ENCODE assay signal across 16 cellular contexts in the genomic region with DNA sequence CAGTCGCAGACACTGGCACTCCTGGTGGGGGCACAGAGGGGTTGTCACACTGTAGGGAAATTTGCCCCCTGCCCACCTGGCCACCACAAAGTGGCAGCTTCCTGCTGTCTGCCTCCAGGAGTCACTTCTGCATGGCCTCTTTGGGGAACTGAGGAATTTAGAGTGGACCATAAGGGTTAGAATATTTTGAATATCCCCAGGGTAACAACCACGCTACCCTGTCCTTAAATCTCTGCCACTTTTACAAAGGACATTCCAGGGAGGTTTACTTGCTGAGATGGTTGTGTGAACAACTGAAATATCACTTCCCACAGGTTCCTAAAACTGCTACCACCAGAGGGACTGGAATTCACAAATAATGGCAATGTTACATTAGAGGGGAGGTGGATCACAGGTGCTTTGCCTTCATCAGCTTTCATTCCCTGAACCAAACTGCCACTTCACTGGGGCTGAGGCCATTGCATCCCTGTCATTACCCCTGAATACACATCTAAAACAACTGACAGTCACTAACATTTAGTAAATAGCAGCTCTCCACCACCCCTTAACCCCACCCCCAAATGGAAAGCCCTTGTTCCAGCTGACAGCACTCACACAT.
DNase-seq lines count a peak whose midpoint lies in the region; ATAC-seq and TF ChIP-seq lines count a peak whose summit lies in the region.
"Had no signal": no experiment of that assay in that cellular context is flagged by ENCODE, and none has a peak within 500 bp of the region (broad histone marks: within the 10 kb centered on the region; RNA-seq: fewer than 3 reads in every experiment).

No MANE protein-coding gene starts in this region.

- WGBS in H9 (ENCODE audit: extremely low coverage, insufficient read length, low lambda C conversion rate), result no CpG with 5 or more reads among the region's 2 CpGs

- H3K18ac ChIP-seq in H9 (ENCODE audit: insufficient read length, low read depth, low read length), result no peak overlapping the region

- H2BK12ac ChIP-seq in H9 (ENCODE audit: insufficient read length, low read depth, low read length), result no peak overlapping the region

- H2AK5ac ChIP-seq in H9 (ENCODE audit: insufficient read length, low read length), result no peak overlapping the region

- H2BK20ac ChIP-seq in H9 (ENCODE audit: low read depth, low read length, poor library complexity, severe bottlenecking), result no peak overlapping the region

- H2BK5ac ChIP-seq in H9 (ENCODE audit: insufficient read length, low read length), result no peak overlapping the region

- no peaks in the 10 kb centered on the region; a peak in 1 of 7 replicates for H3K36me3 Mint-ChIP-seq in H9 (ENCODE audit: insufficient read depth in 1 of 3, low read depth in 3 of 3)
- no peaks in the 10 kb centered on the region for H3K36me3 Mint-ChIP-seq in chondrocyte (ENCODE audit: low read depth)
- no peaks in the 10 kb centered on the region for H3K36me3 Mint-ChIP-seq in neural crest cell (ENCODE audit: low read depth)
- H3K36me3 Mint-ChIP-seq in effector memory CD8-positive, alpha-beta T cell (ENCODE audit: insufficient read depth), result no peaks in the 10 kb centered on the region

- H3K79me1 ChIP-seq in H9 (ENCODE audit: insufficient read depth, low read depth, low read length, poor library complexity, severe bottlenecking), result no peaks in the 10 kb centered on the region

- no peak overlapping the region for H3K4ac ChIP-seq in H9 (ENCODE audit: low read depth, low read length)

- H4K5ac ChIP-seq in H9 (ENCODE audit: insufficient read length, low read depth, low read length), result no peak overlapping the region

- ATAC-seq in effector memory CD8-positive, alpha-beta T cell (replicated peaks), result no peak
- ATAC-seq in HG02642 (IDR thresholded peaks at IDR 0.05; ENCODE audit: poor library complexity, unreplicated experiment) (no peak), GM19351 (IDR thresholded peaks at IDR 0.05; ENCODE audit: unreplicated experiment) (no peak)
- ATAC-seq: esophagus mucosa had no signal

- no peak overlapping the region for H2AFZ ChIP-seq in H9 (ENCODE audit: low read length)

- no peak overlapping the region for H3K23ac ChIP-seq in H9 (ENCODE audit: insufficient read length, low read depth, low read length)

- H3K9me3 ChIP-seq in H9 (ENCODE audit: control insufficient read depth, low read depth, low read length), result no peaks in the 10 kb centered on the region

- no peak overlapping the region for H3K27ac ChIP-seq in H9 (ENCODE audit: insufficient read length, low read depth, low read length)

- H3K4me3 Mint-ChIP-seq in H9, result no peak overlapping the region
- H3K4me3 Mint-ChIP-seq in chondrocyte (ENCODE audit: unreplicated experiment), result no peak overlapping the region
- no peak overlapping the region for H3K4me3 Mint-ChIP-seq in neural crest cell
- no peak overlapping the region for H3K4me3 Mint-ChIP-seq in effector memory CD8-positive, alpha-beta T cell
- H3K4me3 Mint-ChIP-seq: dendritic cell treated with granulocyte-macrophage colony-stimulating factor and Interleukin-4, amounts not matched to agents 40 ng/mL and 50 ng/mL, for 4 days had no signal

- peaks cover 17 to 19% of the 10 kb centered on the region in 2 experiments for H3K4me1 Mint-ChIP-seq in H9
- peaks cover 12% of the 10 kb centered on the region for H3K4me1 Mint-ChIP-seq in chondrocyte (ENCODE audit: low read depth)
- H3K4me1 Mint-ChIP-seq in neural crest cell, result peaks cover 10% of the 10 kb centered on the region
- no peaks in the 10 kb centered on the region for H3K4me1 Mint-ChIP-seq in effector memory CD8-positive, alpha-beta T cell (ENCODE audit: low read depth in 2 of 2)

- H4K8ac ChIP-seq in H9 (replicated peaks; ENCODE audit: insufficient read length, low read depth, low read length), result no peak overlapping the region

- H3K23me2 ChIP-seq in H9 (ENCODE audit: insufficient read length, low read depth, low read length, poor library complexity, severe bottlenecking), result no peaks in the 10 kb centered on the region

- H4K20me1 ChIP-seq in H9 (ENCODE audit: control insufficient read depth, insufficient read depth, insufficient read length), result no peaks in the 10 kb centered on the region

- TF ChIP-seq CTCF in H9 (conservative IDR thresholded peaks at IDR 0.05) (peak; percentile 32; the same call in 2 of the 3 replicates), chondrocyte (IDR thresholded peaks at IDR 0.05) (peak; percentile 15), neural crest cell (conservative IDR thresholded peaks at IDR 0.05) (no peak)

- H3K56ac ChIP-seq in H9 (ENCODE audit: insufficient read length, low read depth, low read length), result no peak overlapping the region

- H3K27ac Mint-ChIP-seq in H9 (peak overlapping the region in 1 of 3 experiments; percentile 52; a peak in 1 of 7 replicates), chondrocyte (ENCODE audit: unreplicated experiment) (no peak overlapping the region), neural crest cell (ENCODE audit: unreplicated experiment) (peak overlapping the region; percentile 43)
- H3K27ac Mint-ChIP-seq in effector memory CD8-positive, alpha-beta T cell, result no peak overlapping the region
- H3K27ac Mint-ChIP-seq: dendritic cell treated with granulocyte-macrophage colony-stimulating factor and Interleukin-4, amounts not matched to agents 40 ng/mL and 50 ng/mL, for 4 days had no signal

- H3K27me3 Mint-ChIP-seq in H9 (ENCODE audit: low read depth) (no peaks in the 10 kb centered on the region), chondrocyte (ENCODE audit: low read depth) (no peaks in the 10 kb centered on the region), neural crest cell (ENCODE audit: low read depth) (no peaks in the 10 kb centered on the region)
- H3K27me3 Mint-ChIP-seq in effector memory CD8-positive, alpha-beta T cell, result peaks cover 51 to 69% of the 10 kb centered on the region in 2 donors

- no peak overlapping the region for H3K4me2 ChIP-seq in H9 (ENCODE audit: insufficient read depth, insufficient read length, low read length)

- H3K9ac ChIP-seq in H9 (ENCODE audit: extremely low read depth, insufficient read length, low read length), result no peak overlapping the region

- no peaks in the 10 kb centered on the region for H3K27me3 ChIP-seq in H9 (ENCODE audit: insufficient read depth, low read length)

- no peak overlapping the region for H2BK120ac ChIP-seq in H9 (ENCODE audit: low read depth, low read length, poor library complexity, severe bottlenecking)

- no peak for DNase-seq in H9
- DNase-seq in NCI-H187 treated with DMSO at 0.1 percent for 48 hours (lab: John Stamatoyannopoulos, UW), result peak; percentile 69
- no peak for DNase-seq in chondrocyte (ENCODE audit: low spot score)
- DNase-seq in neural crest cell (ENCODE audit: low read depth, low spot score), result no peak
- DNase-seq in effector memory CD8-positive, alpha-beta T cell, result no peak
- DNase-seq in retina, result no peak
- DNase-seq: activated CD4-positive, alpha-beta T cell treated with anti-CD3 and anti-CD28 coated beads for 1 hour; activated naive CD4-positive, alpha-beta T cell treated with Interleukin-2 at 50 U/mL for 16 hours; mesenchymal stem cell; NCI-H226; OCI-M1; stimulated activated CD4-positive, alpha-beta T cell treated with anti-CD3 and anti-CD28 coated beads, Interleukin-2, amount 100 ng/mL, for 48 hours had no signal

- H3K9me3 Mint-ChIP-seq in H9, result peaks cover 0 to 2% of the 10 kb centered on the region in 2 experiments; a peak in 1 of 5 replicates
- H3K9me3 Mint-ChIP-seq in chondrocyte (ENCODE audit: low read depth), result peaks cover 11% of the 10 kb centered on the region
- H3K9me3 Mint-ChIP-seq in neural crest cell, result peaks cover 8% of the 10 kb centered on the region
- no peaks in the 10 kb centered on the region for H3K9me3 Mint-ChIP-seq in effector memory CD8-positive, alpha-beta T cell
- H3K9me3 Mint-ChIP-seq: dendritic cell treated with granulocyte-macrophage colony-stimulating factor and Interleukin-4, amounts not matched to agents 40 ng/mL and 50 ng/mL, for 4 days had no signal

- H3K14ac ChIP-seq in H9 (ENCODE audit: insufficient read depth, low read length), result no peak overlapping the region; the same call in 1 of the 2 replicates

- no peaks in the 10 kb centered on the region for H3K79me2 ChIP-seq in H9 (ENCODE audit: insufficient read depth, low read length)

- H4K91ac ChIP-seq in H9 (ENCODE audit: insufficient read length, low read depth, low read length), result no peak overlapping the region

- no peak overlapping the region for H2BK15ac ChIP-seq in H9 (ENCODE audit: low read depth, low read length)

- H3K4me1 ChIP-seq in H9 (ENCODE audit: insufficient read depth, low read length), result no peaks in the 10 kb centered on the region

- H3T11ph ChIP-seq in H9 (ENCODE audit: low read length), result no peak overlapping the region
